Comparison of ENCODE assay signal across 8 cellular contexts in the genomic region with DNA sequence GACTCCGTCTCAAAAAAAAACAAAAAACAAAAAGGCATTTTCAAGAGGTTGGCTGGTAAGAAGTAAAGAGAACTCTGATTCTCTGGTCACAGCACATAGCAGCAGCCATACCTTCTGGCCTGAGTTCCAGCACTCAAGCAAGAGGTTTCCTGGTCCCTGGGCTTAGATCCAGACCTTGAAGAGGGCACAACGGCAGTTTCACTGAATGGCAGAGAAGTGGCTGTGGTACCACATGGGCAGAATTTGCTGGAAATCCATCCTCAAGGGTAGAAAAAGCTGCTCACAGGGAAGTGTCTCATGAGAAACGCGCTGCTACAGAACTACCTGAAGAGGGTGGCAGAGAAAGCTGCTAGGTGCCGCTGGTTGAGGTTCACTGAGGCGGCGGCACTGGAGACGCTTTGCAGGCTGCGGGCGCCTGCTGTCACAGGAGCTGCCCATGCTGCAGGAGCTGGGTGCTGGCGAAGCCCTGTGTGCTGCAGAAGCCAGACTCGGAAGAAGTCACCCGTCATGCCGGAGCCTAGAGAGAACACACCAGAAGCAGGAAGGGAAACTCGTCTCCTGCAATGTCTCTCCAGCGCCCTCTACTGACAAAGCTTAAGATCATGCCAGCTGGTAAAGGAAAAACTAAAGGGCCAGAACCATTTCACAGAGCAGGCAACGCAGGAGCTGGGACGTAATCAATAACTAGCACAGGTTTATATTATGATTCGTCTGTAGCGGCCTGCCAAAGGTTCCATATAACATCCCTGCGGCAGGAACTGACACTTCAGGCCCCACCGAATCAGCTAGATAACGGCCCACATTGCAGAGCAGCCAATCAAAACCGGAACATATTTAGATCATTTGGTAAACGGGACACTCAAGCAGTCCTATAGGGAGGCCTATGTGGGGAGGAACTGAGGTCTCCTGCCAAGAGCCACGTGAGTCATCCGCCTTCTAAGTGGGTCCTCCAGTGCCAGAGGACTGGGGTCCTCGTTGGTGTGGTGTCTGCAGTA. TPM values are rescaled to one million over a fixed set of nuclear protein-coding genes. Genes with fewer than 3 reads are reported as not detected.
DNase-seq lines count a peak whose midpoint lies in the region; ATAC-seq and TF ChIP-seq lines count a peak whose summit lies in the region.

No MANE protein-coding gene starts in this region.

- no peaks in the 10 kb centered on the region for H3K9me3 Mint-ChIP-seq in chondrocyte (ENCODE audit: low read depth)

- peak overlapping the region; percentile 65 for H3K4me3 Mint-ChIP-seq in chondrocyte (ENCODE audit: unreplicated experiment)

- peak overlapping the region; percentile 80 for H3K27ac Mint-ChIP-seq in chondrocyte (ENCODE audit: unreplicated experiment)

- no peaks in the 10 kb centered on the region for H3K27me3 Mint-ChIP-seq in chondrocyte (ENCODE audit: low read depth)

- peak overlapping the region; percentile 76 to 87 for H3K27ac ChIP-seq in left lung

- ATAC-seq in HG02763 (IDR thresholded peaks at IDR 0.05; ENCODE audit: unreplicated experiment) (peak; percentile 45), left lung (peak; percentile 85), GM18858 (IDR thresholded peaks at IDR 0.05; ENCODE audit: unreplicated experiment) (no peak)

- TF ChIP-seq CTCF in chondrocyte (IDR thresholded peaks at IDR 0.05) (peak; percentile 92), left lung (IDR thresholded peaks at IDR 0.05) (peak; percentile 83 to 88)

- H3K9me3 ChIP-seq in left lung, result no peaks in the 10 kb centered on the region

- peaks cover 38% of the 10 kb centered on the region for H3K4me1 Mint-ChIP-seq in chondrocyte (ENCODE audit: low read depth)

- intact Hi-C loops in left lung (cut with DNase I), result no loop called here

- peaks cover 0 to 13% of the 10 kb centered on the region in 2 donors for H3K36me3 ChIP-seq in left lung

- H3K4me1 ChIP-seq in left lung, result peaks cover 19 to 57% of the 10 kb centered on the region in 2 donors

- no peaks in the 10 kb centered on the region for H3K27me3 ChIP-seq in left lung

- DNase-seq in ELF-1 (ENCODE audit: low read depth, low spot score) (peak; percentile 86), NCI-H446 treated with DMSO at 0.1 percent for 48 hours (lab: John Stamatoyannopoulos, UW) (peak; percentile 71), chondrocyte (ENCODE audit: low spot score) (no peak), left lung (peak; percentile 79 to 80)
- peak; percentile 68 for DNase-seq in activated CD4-positive, CD25-positive, alpha-beta regulatory T cell treated with anti-CD3 and anti-CD28 coated beads, Interleukin-2, amount 50 U/mL, for 16 hours (ENCODE audit: low read depth, low spot score)
- peak; percentile 76 to 79 for DNase-seq in stimulated activated CD4-positive, alpha-beta T cell treated with anti-CD3 and anti-CD28 coated beads, Interleukin-2, amount 100 ng/mL, for 48 hours

- H3K36me3 Mint-ChIP-seq in chondrocyte (ENCODE audit: low read depth), result peaks cover 8% of the 10 kb centered on the region

- H3K4me3 ChIP-seq in left lung, result peak overlapping the region; percentile 34 to 42

RNA-seq across cellular contexts. Expression of a gene that starts 5.4 kb away (rescaled TPM):
- total RNA-seq in chondrocyte, result 10.6 to 13.0 TPM (median 10.8 TPM) in 3 replicates
- 10 to 100 TPM in 1 of 2 donors, 1 to 10 TPM in 1; 8.4 to 12.0 TPM for total RNA-seq in left lung

RNA-seq across cellular contexts. Expression of a gene that starts 17.0 kb away (rescaled TPM):
- total RNA-seq in chondrocyte (12.9 to 13.7 TPM (median 13.2 TPM) in 3 replicates), left lung (10 to 100 TPM in 1 of 2 donors, 1 to 10 TPM in 1; 9.7 to 11.8 TPM)

RNA-seq across cellular contexts. Expression of a gene that starts 30.3 kb away (rescaled TPM):
- total RNA-seq in chondrocyte, result not detected in 3 replicates
- not detected for total RNA-seq in left lung

RNA-seq across cellular contexts. Expression of a gene that starts 58.6 kb away (rescaled TPM):
- 0.37 to 0.38 TPM in 2 of 3 replicates, not detected in the other for total RNA-seq in chondrocyte
- total RNA-seq in left lung, result not detected
